Comparison of ENCODE assay signal across 18 cellular contexts in the genomic region with DNA sequence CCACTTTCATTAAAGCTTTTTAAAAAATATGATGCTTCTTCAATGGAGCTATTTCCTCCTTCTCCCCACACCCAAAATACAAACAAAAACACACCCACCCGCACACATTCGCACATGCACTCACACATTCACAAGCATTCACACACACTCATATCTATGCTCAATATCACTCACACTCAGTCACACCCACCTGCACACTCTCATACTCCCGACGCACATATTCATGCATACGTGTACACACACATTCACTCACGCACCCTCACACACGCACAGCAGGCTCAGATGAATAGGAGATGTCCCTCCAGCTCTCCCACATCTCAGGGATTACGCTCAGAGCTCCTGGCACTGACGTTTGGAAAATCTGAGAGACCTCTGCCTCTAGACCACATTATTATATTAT. TPM values are rescaled to one million over a fixed set of nuclear protein-coding genes. Genes with fewer than 3 reads are reported as not detected.
DNase-seq lines count a peak whose midpoint lies in the region; ATAC-seq, FAIRE-seq and TF ChIP-seq lines count a peak whose summit lies in the region.
"Had no signal": no experiment of that assay in that cellular context is flagged by ENCODE, and none has a peak within 500 bp of the region (broad histone marks: within the 10 kb centered on the region; RNA-seq: fewer than 3 reads in every experiment).

No MANE protein-coding gene starts in this region.

- peaks cover 2% of the 10 kb centered on the region for H3K4me1 Mint-ChIP-seq in astrocyte (ENCODE audit: low read depth, unreplicated experiment)
- peaks cover 3% of the 10 kb centered on the region for H3K4me1 Mint-ChIP-seq in progenitor cell of endocrine pancreas (ENCODE audit: low read depth)

- H3K9me3 ChIP-seq in GM23248 (ENCODE audit: low read depth) (no peaks in the 10 kb centered on the region), astrocyte (ENCODE audit: insufficient read depth, low read depth, low read length) (no peaks in the 10 kb centered on the region), iPS-20b (ENCODE audit: insufficient read depth, low read depth, low read length) (no peaks in the 10 kb centered on the region), suprapubic skin (no peaks in the 10 kb centered on the region), PC-3 (ENCODE audit: low read length) (no peaks in the 10 kb centered on the region)
- H3K9me3 ChIP-seq: left lung, uterus had no signal

- CTCF ChIA-PET in PC-3 (lab: Charles Lee) = no interaction called here

- BruUV-seq in PC-3 (replicated peaks; lab: Mats Ljungman, UMichigan) = no TSS peak

- TF ChIP-seq EP300 in suprapubic skin (IDR thresholded peaks at IDR 0.05) = no peak

- H3K27me3 Mint-ChIP-seq in astrocyte (ENCODE audit: low read depth, unreplicated experiment) (peaks cover 17% of the 10 kb centered on the region), progenitor cell of endocrine pancreas (peaks cover 38% of the 10 kb centered on the region)

- in situ Hi-C loops in GM23248 (cut with MboI) = no loop called here

- no peaks in the 10 kb centered on the region for H3K9me3 Mint-ChIP-seq in astrocyte (ENCODE audit: unreplicated experiment)
- no peaks in the 10 kb centered on the region for H3K9me3 Mint-ChIP-seq in progenitor cell of endocrine pancreas (ENCODE audit: low read depth)
- H3K9me3 Mint-ChIP-seq: stimulated activated naive CD8-positive, alpha-beta T cell treated with anti-CD3 and anti-CD28 coated beads, Interleukin-15, amount 100 ng/mL, for 72 hours; T-helper 1 cell treated with Interleukin-12 subunit alpha and Interleukin-12 subunit beta and Interleukin-4 antibody, amounts not matched to agents 30 μg/mL and 1 μg/mL, for 36 hours had no signal

- no peak for ATAC-seq in PC-3
- ATAC-seq: Right ventricle myocardium inferior; stimulated activated naive CD8-positive, alpha-beta T cell treated with anti-CD3 and anti-CD28 coated beads, Interleukin-15, amount 100 ng/mL, for 72 hours had no signal

- DNase-seq in GM23248 (no peak), astrocyte (ENCODE audit: low read depth) (no peak), progenitor cell of endocrine pancreas (ENCODE audit: low spot score, unreplicated experiment) (no peak), suprapubic skin (ENCODE audit: low spot score in 2 of 2) (no peak), posterior cingulate gyrus (no peak), PC-3 (no peak), NCI-H446 (lab: John Stamatoyannopoulos, UW) (no peak)
- DNase-seq: central memory CD4-positive, alpha-beta T cell; effector CD8-positive, alpha-beta T cell; hypothalamus; left lung; NCI-H187; NCI-H510A; stimulated activated naive CD8-positive, alpha-beta T cell treated with anti-CD3 and anti-CD28 coated beads, Interleukin-15, amount 100 ng/mL, for 72 hours; uterus had no signal

- H3K27ac Mint-ChIP-seq in astrocyte (ENCODE audit: unreplicated experiment) (no peak overlapping the region), progenitor cell of endocrine pancreas (no peak overlapping the region)
- H3K27ac Mint-ChIP-seq: stimulated activated naive CD8-positive, alpha-beta T cell treated with anti-CD3 and anti-CD28 coated beads, Interleukin-15, amount 100 ng/mL, for 72 hours; T-helper 1 cell treated with Interleukin-12 subunit alpha and Interleukin-12 subunit beta and Interleukin-4 antibody, amounts not matched to agents 30 μg/mL and 1 μg/mL, for 36 hours had no signal

- H2AFZ ChIP-seq in GM23248 (peak overlapping the region; percentile 86), astrocyte (ENCODE audit: low read depth, low read length) (no peak overlapping the region), PC-3 (ENCODE audit: low read length) (no peak overlapping the region)

- H3K9me2 ChIP-seq in GM23248 (ENCODE audit: insufficient read depth) = no peaks in the 10 kb centered on the region
- no peaks in the 10 kb centered on the region for H3K9me2 ChIP-seq in PC-3 (replicated peaks; ENCODE audit: low read length)

- POLR2A ChIA-PET in PC-3 (lab: Charles Lee; ENCODE audit: unreplicated experiment) = no interaction called here

- TF ChIP-seq CTCF in astrocyte (IDR thresholded peaks at IDR 0.05; ENCODE audit: insufficient read depth, low read depth, low read length) (no peak), progenitor cell of endocrine pancreas (IDR thresholded peaks at IDR 0.05; ENCODE audit: unreplicated experiment) (no peak), suprapubic skin (IDR thresholded peaks at IDR 0.05) (no peak), PC-3 (conservative IDR thresholded peaks at IDR 0.05; ENCODE audit: low read depth, low read length) (no peak)

- no peaks in the 10 kb centered on the region for H4K20me1 ChIP-seq in GM23248 (ENCODE audit: insufficient read depth)
- no peaks in the 10 kb centered on the region for H4K20me1 ChIP-seq in astrocyte (ENCODE audit: insufficient read depth, low read length)
- no peaks in the 10 kb centered on the region for H4K20me1 ChIP-seq in PC-3 (ENCODE audit: low read length)

- peak overlapping the region; percentile 89 for H3K4me2 ChIP-seq in GM23248 (ENCODE audit: unreplicated experiment)
- peak overlapping the region; percentile 82 for H3K4me2 ChIP-seq in astrocyte (ENCODE audit: low read length)
- H3K4me2 ChIP-seq in PC-3 (ENCODE audit: low read length) = no peak overlapping the region

- intact Hi-C loops in posterior cingulate gyrus (cut with DNase I) = no loop called here
- intact Hi-C loops in PC-3 (cut with micrococcal nuclease) = no loop called here

- no peaks in the 10 kb centered on the region for H3K4me1 ChIP-seq in GM23248 (ENCODE audit: insufficient read depth)
- H3K4me1 ChIP-seq in astrocyte (ENCODE audit: insufficient read depth, low read length) = no peaks in the 10 kb centered on the region
- H3K4me1 ChIP-seq in iPS-20b (ENCODE audit: insufficient read depth, low read length) = no peaks in the 10 kb centered on the region
- H3K4me1 ChIP-seq in suprapubic skin = peaks cover 5% of the 10 kb centered on the region
- 0 out of 2 replicates have a peak, but pooled peaks cover 3% of the 10 kb centered on the region for H3K4me1 ChIP-seq in PC-3 (ENCODE audit: insufficient read depth, low read length)
- H3K4me1 ChIP-seq: left lung, uterus had no signal

- WGBS in GM23248 (ENCODE audit: low coverage in 1 of 2, low lambda C conversion rate in 2 of 2, missing lambda C conversion rate in 2 of 2), 2 experiments = 60 to 62% methylated on average over 9 of the region's 9 CpGs
- WGBS in suprapubic skin = 86% methylated on average over 9 of the region's 9 CpGs

- H3K36me3 ChIP-seq in GM23248 (ENCODE audit: low read depth) (no peaks in the 10 kb centered on the region), astrocyte (ENCODE audit: insufficient read depth, low read length) (no peaks in the 10 kb centered on the region), iPS-20b (ENCODE audit: insufficient read depth, low read depth, low read length) (no peaks in the 10 kb centered on the region), suprapubic skin (no peaks in the 10 kb centered on the region), PC-3 (ENCODE audit: low read depth, low read length) (no peaks in the 10 kb centered on the region)
- H3K36me3 ChIP-seq: left lung, uterus had no signal

- H3K36me3 Mint-ChIP-seq in astrocyte (ENCODE audit: low read depth, unreplicated experiment) (no peaks in the 10 kb centered on the region), progenitor cell of endocrine pancreas (ENCODE audit: insufficient read depth) (no peaks in the 10 kb centered on the region)

- peak overlapping the region; percentile 36 for H3K4me3 Mint-ChIP-seq in astrocyte (ENCODE audit: unreplicated experiment)
- H3K4me3 Mint-ChIP-seq in progenitor cell of endocrine pancreas (ENCODE audit: low read depth) = peak overlapping the region; percentile 20
- H3K4me3 Mint-ChIP-seq: T-helper 1 cell treated with Interleukin-12 subunit alpha and Interleukin-12 subunit beta and Interleukin-4 antibody, amounts not matched to agents 30 μg/mL and 1 μg/mL, for 36 hours had no signal

- H3K79me2 ChIP-seq in GM23248 (ENCODE audit: insufficient read depth) (no peaks in the 10 kb centered on the region), astrocyte (ENCODE audit: insufficient read depth, low read length) (no peaks in the 10 kb centered on the region), PC-3 (ENCODE audit: low read length) (no peaks in the 10 kb centered on the region)

- H3F3A ChIP-seq in GM23248 (ENCODE audit: insufficient read depth) (no peaks in the 10 kb centered on the region; the same call in 1 of the 2 replicates), PC-3 (ENCODE audit: low read length, unreplicated experiment) (no peaks in the 10 kb centered on the region)

- H3K27me3 ChIP-seq in GM23248 (replicated peaks; ENCODE audit: insufficient read depth) = peaks cover 1% of the 10 kb centered on the region; the same call in 1 of the 2 replicates
- H3K27me3 ChIP-seq in astrocyte (ENCODE audit: insufficient read depth, low read length) = no peaks in the 10 kb centered on the region
- peaks cover 31% of the 10 kb centered on the region for H3K27me3 ChIP-seq in iPS-20b (ENCODE audit: insufficient read depth, low read length)
- H3K27me3 ChIP-seq in suprapubic skin = no peaks in the 10 kb centered on the region
- peaks cover 46% of the 10 kb centered on the region for H3K27me3 ChIP-seq in PC-3 (ENCODE audit: low read length)

- H3K4me3 ChIP-seq in GM23248 = peak overlapping the region; percentile 77
- peak overlapping the region; percentile 62 for H3K4me3 ChIP-seq in astrocyte (ENCODE audit: insufficient read depth, low read depth, low read length)
- H3K4me3 ChIP-seq in iPS-20b (ENCODE audit: low read length) = peak overlapping the region; percentile 83
- no peak overlapping the region for H3K4me3 ChIP-seq in suprapubic skin
- H3K4me3 ChIP-seq in PC-3 (ENCODE audit: low read length) = no peak overlapping the region
- H3K4me3 ChIP-seq: uterus had no signal

- no peak for FAIRE-seq in astrocyte (lab: Jason Lieb, UNC)

- TF ChIP-seq POLR2A in suprapubic skin (IDR thresholded peaks at IDR 0.05) = no peak

- H3K9ac ChIP-seq in GM23248 (no peak overlapping the region), astrocyte (ENCODE audit: low read length) (no peak overlapping the region), iPS-20b (ENCODE audit: low read depth, low read length) (no peak overlapping the region), PC-3 (ENCODE audit: low read length) (no peak overlapping the region)

- H3K27ac ChIP-seq in GM23248 = no peak overlapping the region
- H3K27ac ChIP-seq in astrocyte (ENCODE audit: low read depth, low read length) = no peak overlapping the region
- H3K27ac ChIP-seq in iPS-20b (ENCODE audit: low read length) = no peak overlapping the region
- no peak overlapping the region for H3K27ac ChIP-seq in suprapubic skin
- no peak overlapping the region for H3K27ac ChIP-seq in PC-3 (ENCODE audit: low read length)
- H3K27ac ChIP-seq: left lung, uterus had no signal

RNA-seq across cellular contexts. Expression of gene TENT4A, which starts 25.7 kb away (rescaled TPM):
- 6.7 and 17.6 TPM in 2 replicates for total RNA-seq in GM23248 (2014; rRNA removed; shearing (Covaris generic))
- polyA plus RNA-seq in GM23248 (2016; fragmentation: Nextera tagmentation; extraction: Ambion mirVana) = 2.0 and 3.0 TPM in 2 replicates
- 16.8 and 18.8 TPM in 2 replicates for total RNA-seq in astrocyte
- total RNA-seq in progenitor cell of endocrine pancreas = 30.0 and 31.8 TPM in 2 replicates
- 10 to 100 TPM; 36.4 to 67.3 (median 42.4) TPM for total RNA-seq in suprapubic skin
- 39.3 and 42.4 TPM in 2 replicates for total RNA-seq in PC-3 (2014; rRNA removed)

RNA-seq across cellular contexts. Expression of gene SRD5A1, which starts 54.3 kb away (rescaled TPM):
- 11.8 and 20.2 TPM in 2 replicates for total RNA-seq in GM23248 (2014; rRNA removed; shearing (Covaris generic))
- polyA plus RNA-seq in GM23248 (2016; fragmentation: Nextera tagmentation; extraction: Ambion mirVana) = 18.8 and 18.9 TPM in 2 replicates
- 27.6 and 30.6 TPM in 2 replicates for total RNA-seq in astrocyte
- total RNA-seq in progenitor cell of endocrine pancreas = 22.2 and 24.8 TPM in 2 replicates
- total RNA-seq in suprapubic skin = 10 to 100 TPM; 62.7 to 86.8 (median 74.8) TPM
- 18.7 and 39.6 TPM in 2 replicates for total RNA-seq in PC-3 (2014; rRNA removed)

RNA-seq across cellular contexts. Expression of gene NSUN2, which starts 54.7 kb away (rescaled TPM):
- 43.0 and 51.0 TPM in 2 replicates for total RNA-seq in GM23248 (2014; rRNA removed; shearing (Covaris generic))
- polyA plus RNA-seq in GM23248 (2016; fragmentation: Nextera tagmentation; extraction: Ambion mirVana) = 47.2 and 48.2 TPM in 2 replicates
- total RNA-seq in astrocyte (71.5 and 78.8 TPM in 2 replicates), progenitor cell of endocrine pancreas (61.3 and 67.5 TPM in 2 replicates), suprapubic skin (10 to 100 TPM; 48.8 to 90.8 (median 56.4) TPM), PC-3 (2014; rRNA removed) (351 and 433 TPM in 2 replicates)

Comparison
In these comparisons a context has a peak if more than half of its experiments do, and no peak if none do; other contexts are left out.
1. H3K4me3 ChIP-seq: peak in GM23248 (single experiment), astrocyte (single experiment) and iPS-20b (single experiment); none in suprapubic skin (single experiment) and PC-3 (single experiment).